In the genomic region with DNA sequence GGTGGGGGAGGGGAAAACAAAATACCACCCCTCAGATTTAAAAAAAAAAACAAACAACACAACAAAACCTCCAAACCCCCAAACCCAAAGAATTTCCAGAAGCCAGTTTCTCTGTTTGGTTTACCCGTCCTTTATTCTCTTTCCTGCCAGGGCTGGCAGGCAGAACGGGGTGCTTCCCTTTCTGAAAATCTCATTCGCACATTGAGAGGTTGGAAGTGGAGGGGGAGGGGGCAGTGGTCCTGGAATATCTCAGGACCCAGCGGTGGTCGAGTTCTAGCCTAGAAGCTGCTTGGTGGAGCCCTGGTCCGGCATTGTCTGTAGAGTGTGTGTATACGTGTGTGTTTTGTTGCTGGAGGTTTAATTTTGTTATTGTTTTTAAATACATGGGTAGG, we compare ENCODE assay signal across 8 cellular contexts. TPM values are rescaled to one million over a fixed set of nuclear protein-coding genes. Genes with fewer than 3 reads are reported as not detected.
DNase-seq lines count a peak whose midpoint lies in the region; TF ChIP-seq lines count a peak whose summit lies in the region.

No MANE protein-coding gene starts in this region.

- peaks cover 6 to 18% (median 7%) of the 10 kb centered on the region in 3 donors for H3K27me3 Mint-ChIP-seq in CD14-positive monocyte (ENCODE audit: low read depth in 3 of 3)
- peaks cover 1% of the 10 kb centered on the region for H3K27me3 Mint-ChIP-seq in IgD-negative memory B cell

- no peaks in the 10 kb centered on the region for H3K4me1 ChIP-seq in urinary bladder (ENCODE audit: insufficient read depth)

- H3K4me3 Mint-ChIP-seq in CD14-positive monocyte (peak overlapping the region; percentile 99), IgD-negative memory B cell (peak overlapping the region; percentile 83 to 99 (median 95))

- H3K27ac Mint-ChIP-seq in CD14-positive monocyte (peak overlapping the region; percentile 92 to 99 (median 96)), IgD-negative memory B cell (peak overlapping the region; percentile 90 to 96 (median 91))

- intact Hi-C loops in CD14-positive monocyte (cut with micrococcal nuclease): loop anchor here (2.0 to 5.0 kb wide), 4 partner anchors 13 to 49 kb away; no protein-coding TSS in a partner anchor

- no peak for DNase-seq in CD14-positive monocyte (ENCODE audit: low spot score)
- no peak for DNase-seq in astrocyte of the spinal cord (ENCODE audit: low read depth, low spot score)
- peak; percentile 37 for DNase-seq in medulla oblongata (ENCODE audit: extremely low spot score)
- no peak for DNase-seq in iPS-NIHi11 (ENCODE audit: low spot score)
- no peak for DNase-seq in activated CD4-positive, alpha-beta T cell treated with anti-CD3 and anti-CD28 coated beads, Interleukin-2, amount 50 U/mL, for 1 hour
- DNase-seq in LoVo (ENCODE audit: low spot score): no peak

- H3K36me3 ChIP-seq in urinary bladder (ENCODE audit: insufficient read depth): no peaks in the 10 kb centered on the region

- peaks cover 28 to 31% of the 10 kb centered on the region in 2 donors for H3K36me3 Mint-ChIP-seq in CD14-positive monocyte
- peaks cover 5% of the 10 kb centered on the region for H3K36me3 Mint-ChIP-seq in IgD-negative memory B cell

- TF ChIP-seq CTCF in CD14-positive monocyte (IDR thresholded peaks at IDR 0.05) (no peak), astrocyte of the spinal cord (IDR thresholded peaks at IDR 0.05; ENCODE audit: low read depth, low read length) (no peak)

- H3K4me1 Mint-ChIP-seq in CD14-positive monocyte: peaks cover 59% of the 10 kb centered on the region
- peaks cover 26 to 41% (median 39%) of the 10 kb centered on the region in 3 donors for H3K4me1 Mint-ChIP-seq in IgD-negative memory B cell

- in situ Hi-C loops in astrocyte of the spinal cord (cut with HindIII; ENCODE audit: low sequenced_read_pairs): no loop called here

- H3K9me3 Mint-ChIP-seq in CD14-positive monocyte: peaks cover 0 to 2% (median 0%) of the 10 kb centered on the region in 7 donors
- H3K9me3 Mint-ChIP-seq in IgD-negative memory B cell: peaks cover 0 to 6% (median 0%) of the 10 kb centered on the region in 3 donors

- peak overlapping the region; percentile 90 for H3K27ac ChIP-seq in urinary bladder (ENCODE audit: low read depth)

- H3K4me3 ChIP-seq in astrocyte of the spinal cord (ENCODE audit: low read depth, low read length) (peak overlapping the region; percentile 75), urinary bladder (ENCODE audit: low read depth, low read length) (peak overlapping the region; percentile 93)

- WGBS in urinary bladder: 7% methylated on average over 7 of the region's 7 CpGs

RNA-seq across cellular contexts. Expression of gene CMIP, which starts 1.3 kb away (rescaled TPM):
- polyA plus RNA-seq in CD14-positive monocyte: under 1 TPM; 0.85 to 0.93 TPM
- polyA plus RNA-seq in IgD-negative memory B cell: 1.4 TPM
- total RNA-seq in urinary bladder: 21.7 TPM
- 29.4 TPM for polyA plus RNA-seq in urinary bladder

Comparison
In these comparisons a context has a peak if more than half of its experiments do, and no peak if none do; other contexts are left out.
1. RNA of gene CMIP, which starts 1.3 kb away (polyA plus RNA-seq): 29.4 TPM in urinary bladder (single experiment); 1.4 TPM in IgD-negative memory B cell (single experiment) and 0.85 to 0.93 TPM in CD14-positive monocyte; every median in the first group is over 10 times any median in the second.